1 cellular context compared by ENCODE assay signal in genomic region chr7:118436663-118437062, GRCh38.
TF ChIP-seq lines count a peak whose summit lies in the region.

No MANE protein-coding gene starts in this region.

TF ChIP-seq in WTC11, 78 proteins besides CTCF, POLR2A, EP300 and RAD21 (continued from another document):
- TF ChIP-seq HMGXB4 (CRISPR knock-in tag; IDR thresholded peaks at IDR 0.05) (no peak), USF2 (CRISPR knock-in tag; IDR thresholded peaks at IDR 0.05) (no peak)
TF ChIP-seq in WTC11: peak in this region for 0.
